1 cellular context compared by ENCODE assay signal in the genomic region with DNA sequence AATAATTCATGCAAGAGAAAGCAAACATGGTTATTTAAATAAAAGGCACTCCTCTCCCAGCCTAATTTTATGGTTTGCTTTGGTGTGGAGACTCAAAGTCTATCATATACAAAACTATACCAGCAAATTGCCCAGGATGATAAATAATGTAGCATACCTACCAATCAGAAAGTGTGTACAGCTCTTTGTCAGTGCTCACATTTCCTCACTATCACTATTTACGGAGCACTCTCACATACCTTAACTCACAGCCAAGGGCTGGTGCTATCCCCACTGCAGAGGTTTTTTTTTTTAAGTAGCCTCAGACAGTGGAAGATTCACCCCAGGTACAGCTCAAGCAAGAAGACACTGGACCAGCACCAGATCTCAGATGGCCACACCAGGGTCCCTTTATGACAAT.
TF ChIP-seq lines count a peak whose summit lies in the region.

No MANE protein-coding gene starts in this region.

TF ChIP-seq in SK-N-SH, 30 proteins besides CTCF, POLR2A, EP300 and RAD21 (continued from another document):
- TF ChIP-seq, protein P1, sequence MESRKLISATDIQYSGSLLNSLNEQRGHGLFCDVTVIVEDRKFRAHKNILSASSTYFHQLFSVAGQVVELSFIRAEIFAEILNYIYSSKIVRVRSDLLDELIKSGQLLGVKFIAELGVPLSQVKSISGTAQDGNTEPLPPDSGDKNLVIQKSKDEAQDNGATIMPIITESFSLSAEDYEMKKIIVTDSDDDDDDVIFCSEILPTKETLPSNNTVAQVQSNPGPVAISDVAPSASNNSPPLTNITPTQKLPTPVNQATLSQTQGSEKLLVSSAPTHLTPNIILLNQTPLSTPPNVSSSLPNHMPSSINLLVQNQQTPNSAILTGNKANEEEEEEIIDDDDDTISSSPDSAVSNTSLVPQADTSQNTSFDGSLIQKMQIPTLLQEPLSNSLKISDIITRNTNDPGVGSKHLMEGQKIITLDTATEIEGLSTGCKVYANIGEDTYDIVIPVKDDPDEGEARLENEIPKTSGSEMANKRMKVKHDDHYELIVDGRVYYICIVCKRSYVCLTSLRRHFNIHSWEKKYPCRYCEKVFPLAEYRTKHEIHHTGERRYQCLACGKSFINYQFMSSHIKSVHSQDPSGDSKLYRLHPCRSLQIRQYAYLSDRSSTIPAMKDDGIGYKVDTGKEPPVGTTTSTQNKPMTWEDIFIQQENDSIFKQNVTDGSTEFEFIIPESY (IDR thresholded peaks at IDR 0.05; ENCODE audit: borderline replicate concordance, low read depth): no peak
- TF ChIP-seq TAF1 (IDR thresholded peaks at IDR 0.05; ENCODE audit: borderline replicate concordance, low read depth, low read length) (no peak), ELF1 (IDR thresholded peaks at IDR 0.05) (no peak), SIN3A (IDR thresholded peaks at IDR 0.05; ENCODE audit: borderline replicate concordance, low read depth, low read length) (no peak), YY1 (IDR thresholded peaks at IDR 0.05; ENCODE audit: low read depth) (no peak)
